In the genomic region with DNA sequence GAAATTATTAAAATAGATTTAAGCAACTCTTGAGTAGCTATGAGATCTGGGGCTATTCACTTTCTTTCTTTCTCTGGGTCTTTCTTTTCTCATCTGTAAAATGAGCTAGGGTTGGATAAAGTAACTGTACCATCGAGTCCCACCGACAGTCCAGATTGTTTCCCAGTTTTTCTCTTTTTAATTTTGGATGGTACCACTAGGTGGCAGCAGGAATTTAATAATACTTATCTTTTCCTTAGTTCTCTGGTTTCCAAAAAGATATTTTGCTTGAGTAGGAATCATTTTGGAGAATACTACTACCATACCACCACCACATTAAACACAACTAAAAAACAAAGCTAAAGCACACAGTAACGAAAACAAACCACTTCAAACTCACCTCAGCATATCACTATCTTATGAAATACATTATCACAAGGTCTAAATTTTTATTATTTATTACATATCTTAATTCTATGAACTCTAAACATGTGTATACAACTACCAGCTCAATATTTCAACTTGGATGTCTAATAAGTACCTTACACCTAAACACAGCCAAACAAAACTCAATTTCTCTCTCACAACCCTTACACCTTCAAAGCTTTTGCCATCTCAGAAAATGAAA, we compare ENCODE assay signal across 8 cellular contexts.
DNase-seq lines count a peak whose midpoint lies in the region; ATAC-seq and TF ChIP-seq lines count a peak whose summit lies in the region.

No MANE protein-coding gene starts in this region.

- no peaks in the 10 kb centered on the region for H3K4me1 ChIP-seq in breast epithelium

- no peak for ATAC-seq in GM19351 (IDR thresholded peaks at IDR 0.05; ENCODE audit: unreplicated experiment)

- no peaks in the 10 kb centered on the region for H4K20me1 ChIP-seq in neural cell (ENCODE audit: insufficient read depth)

- no peak overlapping the region for H3K9ac ChIP-seq in neural cell (ENCODE audit: low read length)

- TF ChIP-seq CTCF in breast epithelium (IDR thresholded peaks at IDR 0.05) (peak in 2 of 3 donors; percentile 31 to 50), neural cell (IDR thresholded peaks at IDR 0.05; ENCODE audit: poor library complexity, severe bottlenecking) (peak; percentile 72)

- intact Hi-C loops in breast epithelium (cut with DNase I; ENCODE audit: low total_unique reads): no loop called here

- no peaks in the 10 kb centered on the region for H3K9me3 ChIP-seq in breast epithelium
- H3K9me3 ChIP-seq in neural cell (ENCODE audit: low read length): no peaks in the 10 kb centered on the region

- peak; percentile 28 for DNase-seq in EL
- DNase-seq in LoVo (ENCODE audit: low spot score): peak; percentile 41
- no peak for DNase-seq in breast epithelium (ENCODE audit: low spot score in 2 of 2)
- no peak for DNase-seq in stimulated activated naive CD4-positive, alpha-beta T cell (lab: John Stamatoyannopoulos, UW)
- DNase-seq in cerebellar nuclear complex (lab: John Stamatoyannopoulos, UW): no peak
- DNase-seq in GF-D8 (lab: John Stamatoyannopoulos, UW): no peak

- no peak overlapping the region for H3K4me2 ChIP-seq in neural cell (ENCODE audit: low read length)

- H3K9me2 ChIP-seq in neural cell (ENCODE audit: insufficient read depth, low read length): no peaks in the 10 kb centered on the region

- peak; percentile 74 for TF ChIP-seq RAD21 in neural cell (conservative IDR thresholded peaks at IDR 0.05)

- no peak overlapping the region for H2AFZ ChIP-seq in neural cell (ENCODE audit: low read depth, low read length)

- H3K36me3 ChIP-seq in breast epithelium: no peaks in the 10 kb centered on the region
- H3K36me3 ChIP-seq in neural cell (ENCODE audit: insufficient read depth, low read length): no peaks in the 10 kb centered on the region

- no peak for TF ChIP-seq POLR2A in breast epithelium (IDR thresholded peaks at IDR 0.05)

- H3K27ac ChIP-seq in breast epithelium (no peak overlapping the region), neural cell (ENCODE audit: low read length) (no peak overlapping the region)

- H3K79me2 ChIP-seq in neural cell (replicated peaks; ENCODE audit: insufficient read depth, low read length): no peaks in the 10 kb centered on the region

- H3K27me3 ChIP-seq in breast epithelium: no peaks in the 10 kb centered on the region
- H3K27me3 ChIP-seq in neural cell (ENCODE audit: insufficient read depth, low read depth, low read length): no peaks in the 10 kb centered on the region

- H3K4me3 ChIP-seq in breast epithelium (no peak overlapping the region), neural cell (ENCODE audit: low read length) (no peak overlapping the region)

- no peak for TF ChIP-seq EP300 in neural cell (conservative IDR thresholded peaks at IDR 0.05; ENCODE audit: poor library complexity, severe bottlenecking)

- no peaks in the 10 kb centered on the region for H3F3A ChIP-seq in neural cell (ENCODE audit: insufficient read depth, low read length, poor library complexity, severe bottlenecking)

TF ChIP-seq in neural cell, 6 proteins besides CTCF, POLR2A, EP300 and RAD21:
- TF ChIP-seq SMC3 (conservative IDR thresholded peaks at IDR 0.05; ENCODE audit: poor library complexity) (peak; percentile 76), EZH2 (IDR thresholded peaks at IDR 0.05; ENCODE audit: borderline replicate concordance, insufficient read depth, low read length, poor library complexity, severe bottlenecking) (no peak)

Comparison
In these comparisons a context has a peak if more than half of its experiments do, and no peak if none do; other contexts are left out.
1. DNase-seq: peak in EL (single experiment) and LoVo (single experiment); none in breast epithelium (0 of 2), stimulated activated naive CD4-positive, alpha-beta T cell (0 of 6), cerebellar nuclear complex (0 of 2) and GF-D8 (single experiment).